In genomic region chr15:75650908-75651809, GRCh38 we compare ENCODE assay signal across 9 cellular contexts. TPM values are rescaled to one million over a fixed set of nuclear protein-coding genes. Genes with fewer than 3 reads are reported as not detected.
DNase-seq lines count a peak whose midpoint lies in the region; ATAC-seq and TF ChIP-seq lines count a peak whose summit lies in the region.
"Had no signal": no experiment of that assay in that cellular context is flagged by ENCODE, and none has a peak within 500 bp of the region (broad histone marks: within the 10 kb centered on the region; RNA-seq: fewer than 3 reads in every experiment).

No MANE protein-coding gene starts in this region.

- H3K27ac ChIP-seq in HEK293 (ENCODE audit: extremely low read depth, low read depth, low read length) (no peak overlapping the region), heart right ventricle (peak overlapping the region in 9 of 10 donors; percentile 4 to 98 (median 76)), sigmoid colon (peak overlapping the region; percentile 30 to 98 (median 96))

- TF ChIP-seq EP300 in sigmoid colon (IDR thresholded peaks at IDR 0.05) = no peak

- no peak overlapping the region for H3K4me3 Mint-ChIP-seq in activated CD4-positive, alpha-beta memory T cell treated with anti-CD3 and anti-CD28 coated beads, Interleukin-2, amount 10 ng/mL, durations not matched to agents 7 days and 5 days
- H3K4me3 Mint-ChIP-seq in activated CD4-positive, alpha-beta T cell treated with anti-CD3 and anti-CD28 coated beads, Interleukin-2, amount 10 ng/mL, durations not matched to agents 7 days and 5 days = no peak overlapping the region

- H3K27me3 Mint-ChIP-seq in activated CD4-positive, alpha-beta memory T cell treated with anti-CD3 and anti-CD28 coated beads, Interleukin-2, amount 10 ng/mL, durations not matched to agents 7 days and 5 days = peaks cover 10% of the 10 kb centered on the region
- H3K27me3 Mint-ChIP-seq in activated CD4-positive, alpha-beta T cell treated with anti-CD3 and anti-CD28 coated beads, Interleukin-2, amount 10 ng/mL, durations not matched to agents 7 days and 5 days = peaks cover 19% of the 10 kb centered on the region

- no peaks in the 10 kb centered on the region for H3K36me3 Mint-ChIP-seq in activated CD4-positive, alpha-beta memory T cell treated with anti-CD3 and anti-CD28 coated beads, Interleukin-2, amount 10 ng/mL, durations not matched to agents 7 days and 5 days (ENCODE audit: low read depth)
- no peaks in the 10 kb centered on the region for H3K36me3 Mint-ChIP-seq in activated CD4-positive, alpha-beta T cell treated with anti-CD3 and anti-CD28 coated beads, Interleukin-2, amount 10 ng/mL, durations not matched to agents 7 days and 5 days (ENCODE audit: low read depth)

- ATAC-seq in heart right ventricle = peak in 7 of 8 donors; percentile 5 to 45 (median 31)

- POLR2A ChIA-PET in HEK293 (lab: Yijun Ruan, JAX) = interaction anchor here (0.7 to 1.7 kb wide), 3 partner anchors 9 to 283 kb away, joined by 3 to 11 read pairs (median 4); partner anchors contain the start of genes IMP3 and MAN2C1
- POLR2A ChIA-PET in activated CD4-positive, alpha-beta memory T cell treated with anti-CD3 and anti-CD28 coated beads, Interleukin-2, amount 10 ng/mL, durations not matched to agents 7 days and 5 days (lab: Charles Lee) = interaction anchor here (1.1 to 2.1 kb wide), 2 partner anchors 10 to 25 kb away, joined by 3 to 20 read pairs; partner anchors contain the start of genes IMP3 and SNUPN
- POLR2A ChIA-PET in activated CD4-positive, alpha-beta T cell treated with anti-CD3 and anti-CD28 coated beads, Interleukin-2, amount 10 ng/mL, durations not matched to agents 7 days and 5 days (lab: Charles Lee) = interaction anchor here (1.5 kb wide), 1 partner anchor 11 kb away, joined by 4 read pairs; the partner anchor contains the start of gene IMP3

- intact Hi-C loops in heart right ventricle (cut with DNase I) (no loop called here), sigmoid colon (cut with DNase I) (no loop called here)

- no peak for TF ChIP-seq CTCF in HEK293 (tag by site-specific recombination; IDR thresholded peaks at IDR 0.05)
- no peak for TF ChIP-seq CTCF in heart right ventricle (IDR thresholded peaks at IDR 0.05)
- TF ChIP-seq CTCF in sigmoid colon (IDR thresholded peaks at IDR 0.05) = no peak

- CTCF ChIA-PET in HEK293 (lab: Yijun Ruan, JAX) = interaction anchor here (1.1 to 1.2 kb wide), 4 partner anchors 12 to 33 kb away, joined by 3 to 5 read pairs (median 4); partner anchors contain the start of gene IMP3
- CTCF ChIA-PET in activated CD4-positive, alpha-beta memory T cell treated with anti-CD3 and anti-CD28 coated beads, Interleukin-2, amount 10 ng/mL, durations not matched to agents 7 days and 5 days (lab: Charles Lee) = interaction anchor here (0.8 to 1.3 kb wide), 5 partner anchors 10 to 151 kb away, joined by 3 to 4 read pairs (median 3); partner anchors contain the start of gene IMP3
- CTCF ChIA-PET in activated CD4-positive, alpha-beta T cell treated with anti-CD3 and anti-CD28 coated beads, Interleukin-2, amount 10 ng/mL, durations not matched to agents 7 days and 5 days (lab: Charles Lee) = interaction anchor here (0.5 to 1.8 kb wide), 7 partner anchors 9 to 283 kb away, joined by 3 to 6 read pairs (median 4); partner anchors contain the start of gene IMP3

- H3K9me3 ChIP-seq in HEK293 (ENCODE audit: control insufficient read depth, insufficient read depth, low read depth, low read length) (no peaks in the 10 kb centered on the region), heart right ventricle (no peaks in the 10 kb centered on the region), sigmoid colon (no peaks in the 10 kb centered on the region)

- no peak for TF ChIP-seq POLR2A in sigmoid colon (IDR thresholded peaks at IDR 0.05)

- H3K4me1 Mint-ChIP-seq in activated CD4-positive, alpha-beta memory T cell treated with anti-CD3 and anti-CD28 coated beads, Interleukin-2, amount 10 ng/mL, durations not matched to agents 7 days and 5 days = peaks cover 29% of the 10 kb centered on the region
- H3K4me1 Mint-ChIP-seq in activated CD4-positive, alpha-beta T cell treated with anti-CD3 and anti-CD28 coated beads, Interleukin-2, amount 10 ng/mL, durations not matched to agents 7 days and 5 days = peaks cover 26% of the 10 kb centered on the region

- no peak for DNase-seq in activated CD4-positive, alpha-beta memory T cell treated with anti-CD3 and anti-CD28 coated beads, Interleukin-2, amount 10 ng/mL, durations not matched to agents 7 days and 5 days
- DNase-seq in heart right ventricle (peak; percentile 75 to 84), sigmoid colon (peak; percentile 80), NCI-H1092 treated with DMSO at 0.1 percent for 48 hours (lab: John Stamatoyannopoulos, UW) (no peak), G401 (ENCODE audit: low spot score) (no peak), NCI-H510A treated with DMSO at 0.1 percent for 48 hours (lab: John Stamatoyannopoulos, UW) (no peak)
- no peak for DNase-seq in activated CD4-positive, alpha-beta T cell treated with anti-CD3 and anti-CD28 coated beads, Interleukin-2, amount 10 ng/mL, durations not matched to agents 7 days and 5 days
- DNase-seq: hypothalamus had no signal

- in situ Hi-C loops in G401 (cut with HindIII; ENCODE audit: low sequenced_read_pairs) = no loop called here

- H3K27me3 ChIP-seq in heart right ventricle = peaks cover 0 to 5% (median 0%) of the 10 kb centered on the region in 7 donors
- no peaks in the 10 kb centered on the region for H3K27me3 ChIP-seq in sigmoid colon

- H3K36me3 ChIP-seq in HEK293 (ENCODE audit: control insufficient read depth in 2 of 2, insufficient read depth in 1 of 2, low read length in 2 of 2) (peaks cover 0 to 10% of the 10 kb centered on the region in 2 experiments; a peak in 1 of 3 replicates), heart right ventricle (peaks cover 0 to 53% (median 0%) of the 10 kb centered on the region in 9 donors), sigmoid colon (peaks cover 0 to 14% (median 3%) of the 10 kb centered on the region in 4 donors)

- H3K4me3 ChIP-seq in HEK293 (ENCODE audit: low read depth, low read length) = no peak overlapping the region
- peak overlapping the region in 9 of 10 donors; percentile 20 to 87 (median 77) for H3K4me3 ChIP-seq in heart right ventricle
- peak overlapping the region; percentile 5 to 78 (median 27) for H3K4me3 ChIP-seq in sigmoid colon

- no peaks in the 10 kb centered on the region for H3K4me1 ChIP-seq in HEK293 (ENCODE audit: control insufficient read depth, insufficient read depth, low read length)
- peaks cover 46 to 84% (median 70%) of the 10 kb centered on the region in 9 donors for H3K4me1 ChIP-seq in heart right ventricle
- H3K4me1 ChIP-seq in sigmoid colon = peaks cover 0 to 83% (median 75%) of the 10 kb centered on the region in 4 donors

- no peaks in the 10 kb centered on the region for H3K9me3 Mint-ChIP-seq in activated CD4-positive, alpha-beta memory T cell treated with anti-CD3 and anti-CD28 coated beads, Interleukin-2, amount 10 ng/mL, durations not matched to agents 7 days and 5 days
- no peaks in the 10 kb centered on the region for H3K9me3 Mint-ChIP-seq in activated CD4-positive, alpha-beta T cell treated with anti-CD3 and anti-CD28 coated beads, Interleukin-2, amount 10 ng/mL, durations not matched to agents 7 days and 5 days

- H3K27ac Mint-ChIP-seq in activated CD4-positive, alpha-beta memory T cell treated with anti-CD3 and anti-CD28 coated beads, Interleukin-2, amount 10 ng/mL, durations not matched to agents 7 days and 5 days = peak overlapping the region; percentile 14
- no peak overlapping the region for H3K27ac Mint-ChIP-seq in activated CD4-positive, alpha-beta T cell treated with anti-CD3 and anti-CD28 coated beads, Interleukin-2, amount 10 ng/mL, durations not matched to agents 7 days and 5 days

- 37 to 46% methylated on average over 9 of the region's 9 CpGs for WGBS in heart right ventricle, 2 donors
- WGBS in sigmoid colon, 2 donors = 33 to 52% methylated on average over 9 of the region's 9 CpGs

RNA-seq across cellular contexts. Expression of gene SNX33, which starts 3.4 kb away (rescaled TPM):
- 1 to 10 TPM; 1.8 to 1.9 TPM for total RNA-seq in activated CD4-positive, alpha-beta memory T cell treated with anti-CD3 and anti-CD28 coated beads, Interleukin-2, amount 10 ng/mL, durations not matched to agents 7 days and 5 days
- 10 to 100 TPM in 4 of 10 donors, 1 to 10 TPM in 6; 7.6 to 14.8 (median 9.8) TPM for total RNA-seq in heart right ventricle
- 1 to 10 TPM; 7.4 to 8.1 TPM for polyA plus RNA-seq in heart right ventricle
- 10 to 100 TPM; 20.1 to 32.7 (median 25.8) TPM for total RNA-seq in sigmoid colon
- 10 to 100 TPM in 2 of 3 donors, 1 to 10 TPM in 1; 9.0 to 20.9 (median 12.7) TPM for polyA plus RNA-seq in sigmoid colon
- total RNA-seq in activated CD4-positive, alpha-beta T cell treated with anti-CD3 and anti-CD28 coated beads, Interleukin-2, amount 10 ng/mL, durations not matched to agents 7 days and 5 days = under 1 TPM; 0.60 to 0.79 TPM
- total RNA-seq in G401 (2014; rRNA removed; shearing (Covaris generic)) = 13.9 and 15.1 TPM in 2 replicates

RNA-seq across cellular contexts. Expression of gene IMP3, which starts 11.1 kb away (rescaled TPM):
- total RNA-seq in activated CD4-positive, alpha-beta memory T cell treated with anti-CD3 and anti-CD28 coated beads, Interleukin-2, amount 10 ng/mL, durations not matched to agents 7 days and 5 days = 10 to 100 TPM; 72.3 to 75.5 TPM
- total RNA-seq in heart right ventricle = 10 to 100 TPM; 33.8 to 57.6 (median 40.2) TPM
- polyA plus RNA-seq in heart right ventricle = 10 to 100 TPM; 33.7 to 77.2 TPM
- 100 to 1,000 TPM in 1 of 4 donors, 10 to 100 TPM in 3; 55.4 to 117 (median 84.3) TPM for total RNA-seq in sigmoid colon
- 10 to 100 TPM; 58.3 to 94.1 (median 62.0) TPM for polyA plus RNA-seq in sigmoid colon
- total RNA-seq in activated CD4-positive, alpha-beta T cell treated with anti-CD3 and anti-CD28 coated beads, Interleukin-2, amount 10 ng/mL, durations not matched to agents 7 days and 5 days = 10 to 100 TPM; 79.1 to 81.4 TPM
- total RNA-seq in G401 (2014; rRNA removed; shearing (Covaris generic)) = 118 and 123 TPM in 2 replicates

RNA-seq across cellular contexts. Expression of gene SNUPN, which starts 25.6 kb away (rescaled TPM):
- total RNA-seq in activated CD4-positive, alpha-beta memory T cell treated with anti-CD3 and anti-CD28 coated beads, Interleukin-2, amount 10 ng/mL, durations not matched to agents 7 days and 5 days = 10 to 100 TPM; 29.6 to 30.9 TPM
- total RNA-seq in heart right ventricle (10 to 100 TPM; 12.9 to 18.2 (median 16.1) TPM), sigmoid colon (10 to 100 TPM; 15.3 to 28.6 (median 21.9) TPM)
- polyA plus RNA-seq in heart right ventricle (10 to 100 TPM; 14.6 to 17.4 TPM), sigmoid colon (10 to 100 TPM; 20.4 to 25.0 (median 20.8) TPM)
- 10 to 100 TPM; 41.9 to 44.1 TPM for total RNA-seq in activated CD4-positive, alpha-beta T cell treated with anti-CD3 and anti-CD28 coated beads, Interleukin-2, amount 10 ng/mL, durations not matched to agents 7 days and 5 days
- 19.3 and 37.4 TPM in 2 replicates for total RNA-seq in G401 (2014; rRNA removed; shearing (Covaris generic))

Comparison
In these comparisons a context has a peak if more than half of its experiments do, and no peak if none do; other contexts are left out.
1. DNase-seq: peak in heart right ventricle (2 of 2) and sigmoid colon (single experiment); none in activated CD4-positive, alpha-beta memory T cell treated with anti-CD3 and anti-CD28 coated beads, Interleukin-2, amount 10 ng/mL, durations not matched to agents 7 days and 5 days (single experiment), NCI-H1092 treated with DMSO at 0.1 percent for 48 hours (single experiment), activated CD4-positive, alpha-beta T cell treated with anti-CD3 and anti-CD28 coated beads, Interleukin-2, amount 10 ng/mL, durations not matched to agents 7 days and 5 days (single experiment), G401 (single experiment) and NCI-H510A treated with DMSO at 0.1 percent for 48 hours (single experiment).